38 cellular contexts compared by ENCODE assay signal in the genomic region with DNA sequence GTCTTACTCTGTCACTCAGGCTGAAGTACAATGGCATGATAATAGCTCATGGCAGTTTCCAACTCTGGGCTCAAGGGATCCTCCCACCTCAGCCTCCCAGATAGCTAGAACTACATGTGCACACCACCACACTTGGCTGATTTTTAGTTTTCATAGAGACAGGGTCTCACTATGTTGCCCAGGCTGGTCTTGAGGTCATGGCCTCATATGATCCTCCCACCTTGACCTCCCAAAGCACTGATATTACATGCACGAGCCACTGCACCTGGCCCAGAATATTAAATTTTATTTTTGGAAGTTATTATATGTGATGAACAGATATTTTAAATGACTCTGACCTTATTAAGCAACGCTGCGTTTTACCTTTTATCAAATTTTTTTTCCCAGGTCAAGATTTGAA.
"Had no signal": no experiment of that assay in that cellular context is flagged by ENCODE, and none has a peak within 500 bp of the region (broad histone marks: within the 10 kb centered on the region; RNA-seq: fewer than 3 reads in every experiment).

No MANE protein-coding gene starts in this region.

- H3K27ac ChIP-seq: ascending aorta, cardiac muscle cell, VCaP had no signal

- H3K27ac Mint-ChIP-seq: activated CD4-positive, alpha-beta memory T cell treated with anti-CD3 and anti-CD28 coated beads, Interleukin-2, amount 10 ng/mL, durations not matched to agents 7 days and 5 days; activated CD4-positive, alpha-beta T cell treated with anti-CD3 and anti-CD28 coated beads for 36 hours; activated CD4-positive, alpha-beta T cell treated with anti-CD3 and anti-CD28 coated beads, Interleukin-2, amount 10 ng/mL, durations not matched to agents 7 days and 5 days; activated CD8-positive, alpha-beta memory T cell treated with anti-CD3 and anti-CD28 coated beads, Interleukin-2, amount 10 ng/mL, durations not matched to agents 7 days and 5 days; activated CD8-positive, alpha-beta T cell treated with anti-CD3 and anti-CD28 coated beads, Interleukin-2, amount 10 ng/mL, durations not matched to agents 7 days and 5 days; activated naive CD4-positive, alpha-beta T cell treated with anti-CD3 and anti-CD28 coated beads, Interleukin-2, amount 10 ng/mL, durations not matched to agents 7 days and 5 days; activated naive CD4-positive, alpha-beta T cell treated with anti-CD3 and anti-CD28 coated beads, Interleukin-2, amount 50 U/mL, for 24 hours; activated naive CD8-positive, alpha-beta T cell; activated naive CD8-positive, alpha-beta T cell treated with anti-CD3 and anti-CD28 coated beads, Interleukin-2, amount 10 ng/mL, durations not matched to agents 7 days and 5 days; activated naive CD8-positive, alpha-beta T cell treated with anti-CD3 and anti-CD28 coated beads, Interleukin-2, amount 50 U/mL, for 24 hours; activated T-cell treated with anti-CD3 and anti-CD28 coated beads, Interleukin-2, amount 50 U/mL, for 24 hours; activated T-helper 2 cell treated with anti-CD3 and anti-CD28 coated beads, Interferon-gamma antibody, Interleukin-2, Interleukin-4, amounts not matched to agents 10 μg/mL and 5 μg/mL and 100 μg/mL, durations not matched to agents 14 hours and 24 hours and 36 hours; brain; T-helper 1 cell treated with Interleukin-12 subunit alpha and Interleukin-12 subunit beta and Interleukin-4 antibody, amounts not matched to agents 30 μg/mL and 1 μg/mL, for 36 hours; T-helper 2 cell treated with Interferon-gamma antibody and Interleukin-4, amounts not matched to agents 5 μg/mL and 100 μg/mL, for 36 hours had no signal

- H3K4me1 Mint-ChIP-seq: activated CD4-positive, alpha-beta memory T cell treated with anti-CD3 and anti-CD28 coated beads, Interleukin-2, amount 10 ng/mL, durations not matched to agents 7 days and 5 days; activated CD4-positive, alpha-beta T cell treated with anti-CD3 and anti-CD28 coated beads, Interleukin-2, amount 10 ng/mL, durations not matched to agents 7 days and 5 days; activated CD8-positive, alpha-beta memory T cell treated with anti-CD3 and anti-CD28 coated beads, Interleukin-2, amount 10 ng/mL, durations not matched to agents 7 days and 5 days; activated naive CD4-positive, alpha-beta T cell treated with anti-CD3 and anti-CD28 coated beads, Interleukin-2, amount 10 ng/mL, durations not matched to agents 7 days and 5 days; activated naive CD8-positive, alpha-beta T cell treated with anti-CD3 and anti-CD28 coated beads, Interleukin-2, amount 10 ng/mL, durations not matched to agents 7 days and 5 days; activated naive CD8-positive, alpha-beta T cell treated with anti-CD3 and anti-CD28 coated beads, Interleukin-2, amount 50 U/mL, for 24 hours; brain had no signal

- H3K9me3 ChIP-seq: ascending aorta had no signal

- H3K9me3 Mint-ChIP-seq: activated CD4-positive, alpha-beta memory T cell treated with anti-CD3 and anti-CD28 coated beads, Interleukin-2, amount 10 ng/mL, durations not matched to agents 7 days and 5 days; activated CD4-positive, alpha-beta T cell treated with anti-CD3 and anti-CD28 coated beads, Interleukin-2, amount 10 ng/mL, durations not matched to agents 7 days and 5 days; activated naive CD4-positive, alpha-beta T cell treated with anti-CD3 and anti-CD28 coated beads, Interleukin-2, amount 10 ng/mL, durations not matched to agents 7 days and 5 days; activated naive CD4-positive, alpha-beta T cell treated with anti-CD3 and anti-CD28 coated beads, Interleukin-2, amount 50 U/mL, for 24 hours; activated naive CD8-positive, alpha-beta T cell treated with anti-CD3 and anti-CD28 coated beads, Interleukin-2, amount 10 ng/mL, durations not matched to agents 7 days and 5 days; activated naive CD8-positive, alpha-beta T cell treated with anti-CD3 and anti-CD28 coated beads, Interleukin-2, amount 50 U/mL, for 24 hours; activated T-cell treated with anti-CD3 and anti-CD28 coated beads, Interleukin-2, amount 50 U/mL, for 24 hours; activated T-helper 2 cell treated with anti-CD3 and anti-CD28 coated beads, Interferon-gamma antibody, Interleukin-2, Interleukin-4, amounts not matched to agents 10 μg/mL and 5 μg/mL and 100 μg/mL, durations not matched to agents 14 hours and 24 hours and 36 hours; central memory CD8-positive, alpha-beta T cell; T-helper 1 cell treated with Interleukin-12 subunit alpha and Interleukin-12 subunit beta and Interleukin-4 antibody, amounts not matched to agents 30 μg/mL and 1 μg/mL, for 36 hours; T-helper 2 cell treated with Interferon-gamma antibody and Interleukin-4, amounts not matched to agents 5 μg/mL and 100 μg/mL, for 36 hours had no signal

- DNase-seq: activated CD4-positive, alpha-beta memory T cell treated with anti-CD3 and anti-CD28 coated beads, Interleukin-2, amount 10 ng/mL, durations not matched to agents 7 days and 5 days; activated CD4-positive, alpha-beta T cell treated with anti-CD3 and anti-CD28 coated beads for 1 hour; activated CD4-positive, alpha-beta T cell treated with anti-CD3 and anti-CD28 coated beads for 36 hours; activated CD4-positive, alpha-beta T cell treated with anti-CD3 and anti-CD28 coated beads for 48 hours; activated CD4-positive, alpha-beta T cell treated with anti-CD3 and anti-CD28 coated beads, Interleukin-2, amount 10 ng/mL, durations not matched to agents 7 days and 5 days; activated CD4-positive, alpha-beta T cell treated with anti-CD3 and anti-CD28 coated beads, Interleukin-2, amount 50 U/mL, for 48 hours; activated CD4-positive, CD25-positive, alpha-beta regulatory T cell; activated CD8-positive, alpha-beta memory T cell treated with anti-CD3 and anti-CD28 coated beads for 24 hours; activated CD8-positive, alpha-beta memory T cell treated with anti-CD3 and anti-CD28 coated beads, Interleukin-2, amount 10 ng/mL, durations not matched to agents 7 days and 5 days; activated CD8-positive, alpha-beta memory T cell treated with anti-CD3 and anti-CD28 coated beads, Interleukin-2, amount 50 U/mL, for 48 hours; activated CD8-positive, alpha-beta T cell treated with anti-CD3 and anti-CD28 coated beads, Interleukin-2, amount 10 ng/mL, durations not matched to agents 7 days and 5 days; activated effector memory CD4-positive, alpha-beta T cell treated with Interleukin-2 at 50 U/mL for 16 hours; activated gamma-delta T cell; activated naive CD4-positive, alpha-beta T cell treated with anti-CD3 and anti-CD28 coated beads, Interleukin-2, amount 10 ng/mL, durations not matched to agents 7 days and 5 days; activated naive CD4-positive, alpha-beta T cell treated with Interleukin-2 at 50 U/mL for 16 hours; activated naive CD8-positive, alpha-beta T cell treated with anti-CD3 and anti-CD28 coated beads, Interleukin-2, amount 10 ng/mL, durations not matched to agents 7 days and 5 days; activated naive CD8-positive, alpha-beta T cell treated with anti-CD3 and anti-CD28 coated beads, Interleukin-2, amount 50 U/mL, for 24 hours; activated T-cell treated with anti-CD3 and anti-CD28 coated beads, Interleukin-2, amount 50 U/mL, for 24 hours; activated T-cell treated with anti-CD3 and anti-CD28 coated beads, Interleukin-2, amount 50 U/mL, for 48 hours; amygdala; anterior cingulate cortex; caudate nucleus; cerebellar nuclear complex; T-helper 2 cell; T-helper 9 cell had no signal

- H3K27me3 Mint-ChIP-seq: activated CD4-positive, alpha-beta memory T cell treated with anti-CD3 and anti-CD28 coated beads, Interleukin-2, amount 10 ng/mL, durations not matched to agents 7 days and 5 days; activated CD4-positive, alpha-beta T cell treated with anti-CD3 and anti-CD28 coated beads for 36 hours; activated CD4-positive, alpha-beta T cell treated with anti-CD3 and anti-CD28 coated beads, Interleukin-2, amount 10 ng/mL, durations not matched to agents 7 days and 5 days; activated CD8-positive, alpha-beta memory T cell treated with anti-CD3 and anti-CD28 coated beads, Interleukin-2, amount 10 ng/mL, durations not matched to agents 7 days and 5 days; activated naive CD4-positive, alpha-beta T cell treated with anti-CD3 and anti-CD28 coated beads, Interleukin-2, amount 10 ng/mL, durations not matched to agents 7 days and 5 days; activated naive CD4-positive, alpha-beta T cell treated with anti-CD3 and anti-CD28 coated beads, Interleukin-2, amount 50 U/mL, for 24 hours; activated naive CD8-positive, alpha-beta T cell; activated naive CD8-positive, alpha-beta T cell treated with anti-CD3 and anti-CD28 coated beads, Interleukin-2, amount 10 ng/mL, durations not matched to agents 7 days and 5 days; activated naive CD8-positive, alpha-beta T cell treated with anti-CD3 and anti-CD28 coated beads, Interleukin-2, amount 50 U/mL, for 24 hours; activated T-cell treated with anti-CD3 and anti-CD28 coated beads, Interleukin-2, amount 50 U/mL, for 24 hours; brain; central memory CD8-positive, alpha-beta T cell had no signal

- FAIRE-seq: bronchial epithelial cell, TTC549 had no signal

- ATAC-seq: activated CD4-positive, alpha-beta T cell treated with anti-CD3 and anti-CD28 coated beads for 36 hours; activated CD4-positive, CD25-positive, alpha-beta regulatory T cell treated with anti-CD3 and anti-CD28 coated beads, Interleukin-2, amount 50 U/mL, for 24 hours; activated CD8-positive, alpha-beta memory T cell treated with anti-CD3 and anti-CD28 coated beads, Interleukin-2, amount 10 ng/mL, durations not matched to agents 7 days and 5 days; activated CD8-positive, alpha-beta T cell treated with anti-CD3 and anti-CD28 coated beads, Interleukin-2, amount 10 ng/mL, durations not matched to agents 7 days and 5 days; activated naive CD8-positive, alpha-beta T cell treated with anti-CD3 and anti-CD28 coated beads, Interleukin-2, amount 50 U/mL, for 24 hours had no signal

- H3K4me1 ChIP-seq: ascending aorta had no signal

- H3K27me3 ChIP-seq: ascending aorta, cardiac muscle cell had no signal

- H3K4me3 ChIP-seq: ascending aorta, cardiac muscle cell had no signal

- H3K4me3 Mint-ChIP-seq: activated CD4-positive, alpha-beta memory T cell treated with anti-CD3 and anti-CD28 coated beads, Interleukin-2, amount 10 ng/mL, durations not matched to agents 7 days and 5 days; activated CD4-positive, alpha-beta T cell treated with anti-CD3 and anti-CD28 coated beads for 36 hours; activated CD4-positive, alpha-beta T cell treated with anti-CD3 and anti-CD28 coated beads, Interleukin-2, amount 10 ng/mL, durations not matched to agents 7 days and 5 days; activated CD8-positive, alpha-beta memory T cell treated with anti-CD3 and anti-CD28 coated beads, Interleukin-2, amount 10 ng/mL, durations not matched to agents 7 days and 5 days; activated CD8-positive, alpha-beta T cell treated with anti-CD3 and anti-CD28 coated beads, Interleukin-2, amount 10 ng/mL, durations not matched to agents 7 days and 5 days; activated naive CD4-positive, alpha-beta T cell treated with anti-CD3 and anti-CD28 coated beads, Interleukin-2, amount 10 ng/mL, durations not matched to agents 7 days and 5 days; activated naive CD4-positive, alpha-beta T cell treated with anti-CD3 and anti-CD28 coated beads, Interleukin-2, amount 50 U/mL, for 24 hours; activated naive CD8-positive, alpha-beta T cell; activated naive CD8-positive, alpha-beta T cell treated with anti-CD3 and anti-CD28 coated beads, Interleukin-2, amount 10 ng/mL, durations not matched to agents 7 days and 5 days; activated naive CD8-positive, alpha-beta T cell treated with anti-CD3 and anti-CD28 coated beads, Interleukin-2, amount 50 U/mL, for 24 hours; activated T-cell treated with anti-CD3 and anti-CD28 coated beads, Interleukin-2, amount 50 U/mL, for 24 hours; brain; central memory CD8-positive, alpha-beta T cell; T-helper 1 cell treated with Interleukin-12 subunit alpha and Interleukin-12 subunit beta and Interleukin-4 antibody, amounts not matched to agents 30 μg/mL and 1 μg/mL, for 36 hours; T-helper 2 cell treated with Interferon-gamma antibody and Interleukin-4, amounts not matched to agents 5 μg/mL and 100 μg/mL, for 36 hours had no signal
